ENCODE assay signal across 2 cellular contexts in the genomic region with DNA sequence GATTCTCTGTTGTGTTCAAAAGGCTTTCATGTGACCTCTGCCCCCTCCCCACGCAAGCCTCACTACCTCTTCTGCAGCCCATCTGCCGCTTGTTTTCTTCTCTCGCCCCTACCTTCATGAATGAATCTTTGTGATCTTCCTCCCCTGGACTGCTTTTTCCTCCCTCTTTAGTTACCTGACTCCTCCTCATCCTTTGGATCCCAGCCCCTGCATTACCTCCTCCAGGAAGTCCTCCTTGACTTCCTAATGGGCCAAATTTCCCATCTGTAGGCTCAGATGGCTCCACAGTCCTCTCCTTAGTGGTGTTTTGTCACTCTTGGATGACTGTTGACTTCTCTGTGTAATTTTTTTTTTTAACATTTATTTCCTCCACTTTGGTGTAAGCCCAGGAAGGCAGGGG.
TF ChIP-seq lines count a peak whose summit lies in the region.

No MANE protein-coding gene starts in this region.

TF ChIP-seq in A549, 52 proteins besides CTCF, POLR2A, EP300 and RAD21:
- TF ChIP-seq ZFP36 (IDR thresholded peaks at IDR 0.05; ENCODE audit: borderline replicate concordance, partially characterized antibody) (peak; percentile 53), ZSCAN20 (CRISPR knock-in tag; IDR thresholded peaks at IDR 0.05) (no peak), KDM5A (IDR thresholded peaks at IDR 0.05) (no peak)

TF ChIP-seq in K562, 482 proteins besides CTCF, POLR2A, EP300 and RAD21:
- TF ChIP-seq ZFP36 (IDR thresholded peaks at IDR 0.05; ENCODE audit: low read depth, low read length, partially characterized antibody) (peak; percentile 91), FOXP1 (CRISPR knock-in tag; IDR thresholded peaks at IDR 0.05) (no peak)
TF ChIP-seq in K562: peak in this region for 1.
